In genomic region chr12:28866296-28866695, GRCh38 we compare ENCODE assay signal across 22 cellular contexts.
"Had no signal": no experiment of that assay in that cellular context is flagged by ENCODE, and none has a peak within 500 bp of the region (broad histone marks: within the 10 kb centered on the region; RNA-seq: fewer than 3 reads in every experiment).

No MANE protein-coding gene starts in this region.

- H3K36me3 Mint-ChIP-seq: immature natural killer cell, mesothelial cell of epicardium, naive B cell had no signal

- H3K27ac Mint-ChIP-seq: immature natural killer cell had no signal

- H3K27ac ChIP-seq: coronary artery, dorsolateral prefrontal cortex, epithelial cell of prostate, esophagus squamous epithelium, gastroesophageal sphincter, hepatocyte, left lung, lower lobe of right lung had no signal

- H3K36me3 ChIP-seq: esophagus squamous epithelium, gastroesophageal sphincter, heart left ventricle, left lung, lower lobe of right lung had no signal

- ATAC-seq: esophagus mucosa, gastroesophageal sphincter, heart left ventricle, left lung, lower lobe of right lung, mucosa of descending colon had no signal

- H3K9me3 ChIP-seq: esophagus squamous epithelium, gastroesophageal sphincter, heart left ventricle, left lung, lower lobe of right lung, mucosa of descending colon had no signal

- H3K4me1 Mint-ChIP-seq: immature natural killer cell, naive B cell had no signal

- H3K4me1 ChIP-seq: gastroesophageal sphincter, heart left ventricle, left lung had no signal

- H3K4me3 ChIP-seq: coronary artery, dorsolateral prefrontal cortex, esophagus squamous epithelium, gastroesophageal sphincter, heart left ventricle, hepatocyte, left lung, lower lobe of right lung, mucosa of descending colon had no signal

- H3K4me3 Mint-ChIP-seq: immature natural killer cell, mesothelial cell of epicardium, naive B cell had no signal

- DNase-seq: dermis blood vessel endothelial cell; dorsolateral prefrontal cortex; effector CD4-positive, alpha-beta T cell; effector memory CD4-positive, alpha-beta T cell; erythroblast; esophagus squamous epithelium; heart left ventricle; immature natural killer cell; islet precursor cell; kidney; kidney glomerular epithelial cell; left lung; lower lobe of right lung; mesenchymal stem cell; mucosa of descending colon; naive B cell had no signal

- H3K27me3 ChIP-seq: dorsolateral prefrontal cortex, esophagus squamous epithelium, gastroesophageal sphincter, heart left ventricle, hepatocyte, left lung had no signal
